In the genomic region with DNA sequence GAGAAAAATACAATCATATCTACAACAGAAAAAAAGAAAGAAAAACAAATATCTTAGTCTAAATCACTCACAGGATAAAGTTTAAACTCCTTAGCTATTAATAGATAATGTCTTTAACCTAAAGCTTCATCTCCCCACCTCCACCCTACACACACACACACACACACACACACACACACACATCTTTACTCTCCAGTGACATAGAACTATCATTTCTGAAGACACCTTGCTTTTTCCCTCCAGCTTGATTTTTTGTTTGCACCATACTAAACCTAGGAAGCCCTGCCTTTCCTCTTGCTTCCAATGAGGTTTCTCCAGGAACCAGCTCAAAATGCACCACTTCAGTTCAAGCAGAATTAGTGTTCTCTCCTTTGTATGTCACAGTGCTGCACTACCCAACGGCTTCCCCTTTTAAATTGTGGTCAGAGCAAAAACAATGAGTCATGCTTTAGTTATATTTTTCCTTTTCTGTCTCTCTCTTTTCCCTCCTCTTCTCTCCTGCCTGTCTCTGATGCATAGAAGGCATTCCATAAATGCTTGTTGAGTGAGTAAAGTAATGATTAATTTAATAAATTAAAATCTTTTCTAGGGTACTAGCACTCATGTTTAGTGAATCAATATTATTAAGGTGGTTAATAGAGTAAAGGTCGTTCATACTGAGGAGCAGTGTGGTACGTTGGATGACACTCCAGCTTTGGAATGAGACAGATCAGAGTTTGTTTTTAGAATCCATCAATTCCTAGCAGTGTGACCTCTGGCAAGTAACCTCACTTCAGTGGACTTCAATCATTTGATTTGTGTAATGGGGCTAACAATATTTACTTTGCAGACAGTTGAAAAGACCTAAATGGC, we compare ENCODE assay signal across 8 cellular contexts. TPM values are rescaled to one million over a fixed set of nuclear protein-coding genes. Genes with fewer than 3 reads are reported as not detected.
DNase-seq lines count a peak whose midpoint lies in the region; ATAC-seq and TF ChIP-seq lines count a peak whose summit lies in the region.

No MANE protein-coding gene starts in this region.

- WGBS in mammary epithelial cell (ENCODE audit: low coverage, missing lambda C conversion rate) = 6% methylated on average over 3 of the region's 3 CpGs

- H3K79me2 ChIP-seq in KMS-11 (ENCODE audit: insufficient read depth, low read depth) = no peaks in the 10 kb centered on the region
- H3K79me2 ChIP-seq in mammary epithelial cell (ENCODE audit: insufficient read depth, low read length) = no peaks in the 10 kb centered on the region

- H4K20me1 ChIP-seq in KMS-11 (ENCODE audit: insufficient read depth) (no peaks in the 10 kb centered on the region), mammary epithelial cell (ENCODE audit: insufficient read depth, low read length) (no peaks in the 10 kb centered on the region)

- intact Hi-C loops in mammary epithelial cell (cut with micrococcal nuclease) = no loop called here

- peak; percentile 60 for DNase-seq in AG08395 (ENCODE audit: low spot score)
- DNase-seq in mammary epithelial cell = peak; percentile 62
- DNase-seq in renal cortical epithelial cell (ENCODE audit: low read depth) = peak; percentile 93
- DNase-seq in DMS 273 (lab: John Stamatoyannopoulos, UW; ENCODE audit: unreplicated experiment) = no peak
- no peak for DNase-seq in NCI-H1436 treated with DMSO at 0.1 percent for 48 hours (lab: John Stamatoyannopoulos, UW)

- no peaks in the 10 kb centered on the region for H3K27me3 ChIP-seq in KMS-11 (ENCODE audit: insufficient read depth, low read depth)
- no peaks in the 10 kb centered on the region for H3K27me3 ChIP-seq in mammary epithelial cell (ENCODE audit: insufficient read depth, low read length)

- H3K36me3 ChIP-seq in KMS-11 (ENCODE audit: insufficient read depth) = no peaks in the 10 kb centered on the region
- H3K36me3 ChIP-seq in mammary epithelial cell (ENCODE audit: insufficient read depth, low read length) = no peaks in the 10 kb centered on the region

- ATAC-seq in GM19351 (IDR thresholded peaks at IDR 0.05; ENCODE audit: unreplicated experiment) = peak; percentile 46
- no peak for ATAC-seq in HG02763 (IDR thresholded peaks at IDR 0.05; ENCODE audit: unreplicated experiment)

- H3K4me2 ChIP-seq in KMS-11 = peak overlapping the region; percentile 71
- peak overlapping the region; percentile 42 for H3K4me2 ChIP-seq in mammary epithelial cell (ENCODE audit: insufficient read depth, low read depth, low read length)

- dilution Hi-C loops in mammary epithelial cell (cut with HindIII; ENCODE audit: low sequenced_read_pairs) = no loop called here

- H3K9ac ChIP-seq in KMS-11 (no peak overlapping the region), mammary epithelial cell (ENCODE audit: insufficient read depth, low read length) (no peak overlapping the region)

- in situ Hi-C loops in mammary epithelial cell (cut with MboI; ENCODE audit: low sequenced_read_pairs in 2 of 2) = no loop called here

- H3K4me3 ChIP-seq in KMS-11 (IDR thresholded peaks at IDR 0.05; ENCODE audit: insufficient read depth, low read depth, low read length) (no peak overlapping the region), mammary epithelial cell (replicated peaks in 1 of 3; ENCODE audit: insufficient read depth in 1 of 3, low read depth in 2 of 3, low read length in 3 of 3) (no peak overlapping the region)

- H3K4me1 ChIP-seq in KMS-11 (ENCODE audit: low read depth, poor library complexity, severe bottlenecking) (peaks cover 47% of the 10 kb centered on the region), mammary epithelial cell (ENCODE audit: insufficient read depth, low read length) (peaks cover 11% of the 10 kb centered on the region)

- no peaks in the 10 kb centered on the region for H3K9me3 ChIP-seq in mammary epithelial cell (replicated peaks; ENCODE audit: insufficient read depth, low read length)

- H3K27ac ChIP-seq in KMS-11 (no peak overlapping the region), mammary epithelial cell (ENCODE audit: insufficient read depth, low read depth, low read length) (no peak overlapping the region)

- no peak overlapping the region for H2AFZ ChIP-seq in KMS-11 (ENCODE audit: low read depth)
- H2AFZ ChIP-seq in mammary epithelial cell (ENCODE audit: low read depth, low read length) = peak overlapping the region; percentile 62

- TF ChIP-seq CTCF in KMS-11 (conservative IDR thresholded peaks at IDR 0.05; ENCODE audit: low read depth, low read length) (no peak), mammary epithelial cell (conservative IDR thresholded peaks at IDR 0.05 in 1 of 2, IDR thresholded peaks at IDR 0.05 in 1 of 2; ENCODE audit: extremely low read depth in 1 of 2, insufficient read depth in 1 of 2, low read depth in 1 of 2, low read length in 2 of 2) (no peak)

- TSS peak; percentile 96 for BruUV-seq in mammary epithelial cell (replicated peaks; lab: Mats Ljungman, UMichigan)

- CTCF ChIA-PET in mammary epithelial cell (lab: Charles Lee; ENCODE audit: low non-redundant PET) = no interaction called here

RNA-seq across cellular contexts. Expression of gene RTL3, which starts 5.9 kb away (rescaled TPM):
- total RNA-seq in mammary epithelial cell (not detected), renal cortical epithelial cell (not detected in 2 replicates)
- polyA plus RNA-seq in mammary epithelial cell = not detected
- polyA minus RNA-seq in mammary epithelial cell = not detected

Comparison
In these comparisons a context has a peak if more than half of its experiments do, and no peak if none do; other contexts are left out.
1. DNase-seq: peak in AG08395 (single experiment), mammary epithelial cell (single experiment) and renal cortical epithelial cell (single experiment); none in DMS 273 (single experiment) and NCI-H1436 treated with DMSO at 0.1 percent for 48 hours (single experiment).